In genomic region chr4:99723555-99724450, GRCh38 we compare ENCODE assay signal across 8 cellular contexts.
DNase-seq lines count a peak whose midpoint lies in the region; ATAC-seq, FAIRE-seq and TF ChIP-seq lines count a peak whose summit lies in the region.

No MANE protein-coding gene starts in this region.

- H3K9ac ChIP-seq in MM.1S (ENCODE audit: low read length): no peak overlapping the region

- peak overlapping the region; percentile 67 to 84 for H3K27ac ChIP-seq in A549
- H3K27ac ChIP-seq in MM.1S (ENCODE audit: low read length): no peak overlapping the region

- H3K27ac Mint-ChIP-seq in stimulated activated naive CD8-positive, alpha-beta T cell treated with anti-CD3 and anti-CD28 coated beads, Interleukin-15, amount 100 ng/mL, for 72 hours: no peak overlapping the region

- no peak overlapping the region for H3K4me3 Mint-ChIP-seq in stimulated activated naive CD8-positive, alpha-beta T cell treated with anti-CD3 and anti-CD28 coated beads, Interleukin-15, amount 100 ng/mL, for 72 hours

- H2AFZ ChIP-seq in MM.1S (ENCODE audit: low read length): no peak overlapping the region

- TF ChIP-seq POLR2A in A549 (IDR thresholded peaks at IDR 0.05; ENCODE audit: low read length): no peak

- peaks cover 18% of the 10 kb centered on the region for H3K27me3 Mint-ChIP-seq in stimulated activated naive CD8-positive, alpha-beta T cell treated with anti-CD3 and anti-CD28 coated beads, Interleukin-15, amount 100 ng/mL, for 72 hours

- CTCF ChIA-PET in A549 (lab: Yijun Ruan, JAX): interaction anchor here (1.6 to 3.0 kb wide), 4 partner anchors 10 to 85 kb away, joined by 5 to 10 read pairs (median 5); no protein-coding TSS in a partner anchor

- no peaks in the 10 kb centered on the region for H3F3A ChIP-seq in MM.1S (ENCODE audit: insufficient read depth, low read length)

- H3K27me3 ChIP-seq in MM.1S (replicated peaks; ENCODE audit: insufficient read depth, low read length): no peaks in the 10 kb centered on the region

- POLR2A ChIA-PET in A549 (lab: Yijun Ruan, JAX): interaction anchor here (0.9 to 1.9 kb wide), 3 partner anchors 160 to 226 kb away, joined by 3 to 7 read pairs (median 4); partner anchors contain the start of genes H2AZ1 and TRMT10A

- peak; percentile 38 to 68 for DNase-seq in A549 (ENCODE audit: low read depth in 1 of 2, low spot score in 1 of 2)
- peak; percentile 86 for DNase-seq in HPDE6-E6E7 (ENCODE audit: extremely low spot score)
- peak; percentile 78 for DNase-seq in amniotic epithelial cell (ENCODE audit: low read depth)
- peak; percentile 36 for DNase-seq in iPS-NIHi7 (ENCODE audit: extremely low spot score)
- no peak for DNase-seq in stimulated activated naive CD8-positive, alpha-beta T cell treated with anti-CD3 and anti-CD28 coated beads, Interleukin-15, amount 100 ng/mL, for 72 hours
- no peak for DNase-seq in activated gamma-delta T cell (lab: John Stamatoyannopoulos, UW)
- DNase-seq in MM.1S: no peak

- no peaks in the 10 kb centered on the region for H3K9me3 Mint-ChIP-seq in stimulated activated naive CD8-positive, alpha-beta T cell treated with anti-CD3 and anti-CD28 coated beads, Interleukin-15, amount 100 ng/mL, for 72 hours

- H3K4me1 ChIP-seq in A549: peaks cover 26% of the 10 kb centered on the region
- H3K4me1 ChIP-seq in MM.1S (ENCODE audit: low read length): no peaks in the 10 kb centered on the region

- no peaks in the 10 kb centered on the region for H3K79me2 ChIP-seq in MM.1S (ENCODE audit: low read length)

- TF ChIP-seq RAD21 in A549 (conservative IDR thresholded peaks at IDR 0.05 in 1 of 2, IDR thresholded peaks at IDR 0.05 in 1 of 2): peak in 1 of 2 experiments; percentile 26; a peak in 1 of 5 replicates

- FAIRE-seq in A549 (lab: Jason Lieb, UNC): no peak

- H3K9me2 ChIP-seq in MM.1S (replicated peaks; ENCODE audit: insufficient read depth, low read length): no peaks in the 10 kb centered on the region

- H4K20me1 ChIP-seq in MM.1S (ENCODE audit: insufficient read depth, low read length): no peaks in the 10 kb centered on the region

- H3K4me1 Mint-ChIP-seq in stimulated activated naive CD8-positive, alpha-beta T cell treated with anti-CD3 and anti-CD28 coated beads, Interleukin-15, amount 100 ng/mL, for 72 hours: no peaks in the 10 kb centered on the region

- TF ChIP-seq CTCF in A549 (IDR thresholded peaks at IDR 0.05): no peak
- no peak for TF ChIP-seq CTCF in MM.1S (IDR thresholded peaks at IDR 0.05; ENCODE audit: low read length)

- no peaks in the 10 kb centered on the region for H3K9me3 ChIP-seq in A549
- no peaks in the 10 kb centered on the region for H3K9me3 ChIP-seq in MM.1S (replicated peaks; ENCODE audit: insufficient read depth, low read length)

- H3K36me3 ChIP-seq in MM.1S (replicated peaks; ENCODE audit: insufficient read depth, low read length): no peaks in the 10 kb centered on the region

- ATAC-seq in A549: peak; percentile 96 to 99
- peak; percentile 37 for ATAC-seq in stimulated activated naive CD8-positive, alpha-beta T cell treated with anti-CD3 and anti-CD28 coated beads, Interleukin-15, amount 100 ng/mL, for 72 hours
- ATAC-seq in HG02885 (IDR thresholded peaks at IDR 0.05; ENCODE audit: poor library complexity, unreplicated experiment): no peak

- H3K4me2 ChIP-seq in A549: peak overlapping the region; percentile 59
- H3K4me2 ChIP-seq in MM.1S (ENCODE audit: low read depth, low read length): no peak overlapping the region

- H3K4me3 ChIP-seq in A549: no peak overlapping the region
- no peak overlapping the region for H3K4me3 ChIP-seq in MM.1S (ENCODE audit: low read length)

- TF ChIP-seq EP300 in A549 (IDR thresholded peaks at IDR 0.05): no peak

- 5% methylated on average over 4 of the region's 4 CpGs for whole genome bisulfite sequencing in A549 (ENCODE audit: missing lambda C conversion rate)

TF ChIP-seq in A549, 52 proteins besides CTCF, POLR2A, EP300 and RAD21 (continues in another document):
- no peak for TF ChIP-seq REST (IDR thresholded peaks at IDR 0.05)
- TF ChIP-seq USF2 (IDR thresholded peaks at IDR 0.05): no peak
- no peak for TF ChIP-seq KDM1A (IDR thresholded peaks at IDR 0.05; ENCODE audit: low read depth)
- TF ChIP-seq NR3C1 (IDR thresholded peaks at IDR 0.05): no peak
- no peak for TF ChIP-seq PHF8 (IDR thresholded peaks at IDR 0.05; ENCODE audit: borderline replicate concordance, low read depth)
- TF ChIP-seq CBX2 (IDR thresholded peaks at IDR 0.05; ENCODE audit: borderline replicate concordance, low read depth): no peak
- TF ChIP-seq HOXB5 (CRISPR knock-in tag; IDR thresholded peaks at IDR 0.05): no peak
- peak; percentile 48; the same call in 1 of the 2 replicates for TF ChIP-seq NFE2L2 (conservative IDR thresholded peaks at IDR 0.05; ENCODE audit: low read length)
- TF ChIP-seq SREBF2 (IDR thresholded peaks at IDR 0.05): no peak
- peak; percentile 39 for TF ChIP-seq MAFK (IDR thresholded peaks at IDR 0.05; ENCODE audit: partially characterized antibody)
- TF ChIP-seq BCL3 (IDR thresholded peaks at IDR 0.05): no peak
- TF ChIP-seq ZFP36 (IDR thresholded peaks at IDR 0.05; ENCODE audit: borderline replicate concordance, partially characterized antibody): no peak
- TF ChIP-seq PBX3 (IDR thresholded peaks at IDR 0.05): no peak
- TF ChIP-seq CHD4 (IDR thresholded peaks at IDR 0.05; ENCODE audit: borderline replicate concordance): no peak
- no peak for TF ChIP-seq ZC3H11A (IDR thresholded peaks at IDR 0.05)
- no peak for TF ChIP-seq FOSB (CRISPR knock-in tag; IDR thresholded peaks at IDR 0.05)
- no peak for TF ChIP-seq CEBPB (IDR thresholded peaks at IDR 0.05)
- no peak for TF ChIP-seq ELK1 (IDR thresholded peaks at IDR 0.05; ENCODE audit: low read depth, low read length)
- TF ChIP-seq SMC3 (IDR thresholded peaks at IDR 0.05): 0 out of 3 replicates have a peak, but pooled peaks have one; percentile 13
- no peak for TF ChIP-seq ESRRA (IDR thresholded peaks at IDR 0.05; ENCODE audit: borderline replicate concordance, low read length)
- no peak for TF ChIP-seq KDM5A (IDR thresholded peaks at IDR 0.05)

Comparison
In these comparisons a context has a peak if more than half of its experiments do, and no peak if none do; other contexts are left out.
1. DNase-seq: peak in A549 (2 of 2), HPDE6-E6E7 (single experiment), amniotic epithelial cell (single experiment) and iPS-NIHi7 (single experiment); none in stimulated activated naive CD8-positive, alpha-beta T cell treated with anti-CD3 and anti-CD28 coated beads, Interleukin-15, amount 100 ng/mL, for 72 hours (0 of 2), activated gamma-delta T cell (single experiment) and MM.1S (single experiment).